Comparison of ENCODE assay signal across 18 cellular contexts in genomic region chr5:31333475-31333874, GRCh38.
DNase-seq lines count a peak whose midpoint lies in the region; ATAC-seq and TF ChIP-seq lines count a peak whose summit lies in the region.
"Had no signal": no experiment of that assay in that cellular context is flagged by ENCODE, and none has a peak within 500 bp of the region (broad histone marks: within the 10 kb centered on the region; RNA-seq: fewer than 3 reads in every experiment).

No MANE protein-coding gene starts in this region.

- H3K4me1 Mint-ChIP-seq in activated CD4-positive, alpha-beta T cell treated with anti-CD3 and anti-CD28 coated beads, Interleukin-2, amount 10 ng/mL, durations not matched to agents 24 days and 14 days, result no peaks in the 10 kb centered on the region
- H3K4me1 Mint-ChIP-seq in neural crest cell, result peaks cover 9% of the 10 kb centered on the region
- no peaks in the 10 kb centered on the region for H3K4me1 Mint-ChIP-seq in activated CD8-positive, alpha-beta T cell treated with anti-CD3 and anti-CD28 coated beads, Interleukin-2, amount 10 ng/mL, durations not matched to agents 7 days and 5 days (ENCODE audit: low read depth)
- H3K4me1 Mint-ChIP-seq: CD4-positive, CD25-positive, alpha-beta regulatory T cell had no signal

- H3K4me3 ChIP-seq in BE2C (ENCODE audit: low read depth, low read length), result no peak overlapping the region
- H3K4me3 ChIP-seq: A549, BLaER1, HAP-1 had no signal

- POLR2A ChIA-PET in activated CD8-positive, alpha-beta T cell treated with anti-CD3 and anti-CD28 coated beads, Interleukin-2, amount 10 ng/mL, durations not matched to agents 7 days and 5 days (lab: Charles Lee), result no interaction called here

- H3K27ac Mint-ChIP-seq in activated CD4-positive, alpha-beta T cell treated with anti-CD3 and anti-CD28 coated beads, Interleukin-2, amount 10 ng/mL, durations not matched to agents 24 days and 14 days, result no peak overlapping the region
- no peak overlapping the region for H3K27ac Mint-ChIP-seq in neural crest cell (ENCODE audit: unreplicated experiment)
- no peak overlapping the region for H3K27ac Mint-ChIP-seq in activated CD8-positive, alpha-beta T cell treated with anti-CD3 and anti-CD28 coated beads, Interleukin-2, amount 10 ng/mL, durations not matched to agents 7 days and 5 days
- H3K27ac Mint-ChIP-seq: CD4-positive, CD25-positive, alpha-beta regulatory T cell; CD8-positive, alpha-beta T cell had no signal

- H3K36me3 ChIP-seq in BE2C, result no peaks in the 10 kb centered on the region
- H3K36me3 ChIP-seq: BLaER1, HAP-1 had no signal

- no peaks in the 10 kb centered on the region for H3K9me3 Mint-ChIP-seq in activated CD4-positive, alpha-beta T cell treated with anti-CD3 and anti-CD28 coated beads, Interleukin-2, amount 10 ng/mL, durations not matched to agents 24 days and 14 days
- H3K9me3 Mint-ChIP-seq in neural crest cell, result no peaks in the 10 kb centered on the region
- H3K9me3 Mint-ChIP-seq in activated CD8-positive, alpha-beta T cell treated with anti-CD3 and anti-CD28 coated beads, Interleukin-2, amount 10 ng/mL, durations not matched to agents 7 days and 5 days (ENCODE audit: insufficient read depth), result no peaks in the 10 kb centered on the region
- H3K9me3 Mint-ChIP-seq: CD4-positive, CD25-positive, alpha-beta regulatory T cell; CD8-positive, alpha-beta T cell had no signal

- peak; percentile 29 for DNase-seq in activated CD4-positive, alpha-beta T cell treated with anti-CD3 and anti-CD28 coated beads, Interleukin-2, amount 10 ng/mL, durations not matched to agents 24 days and 14 days
- no peak for DNase-seq in activated CD4-positive, alpha-beta T cell treated with anti-CD3 and anti-CD28 coated beads for 1 hour
- DNase-seq in SK-N-DZ (ENCODE audit: low spot score) (peak; percentile 34), neural crest cell (ENCODE audit: low read depth, low spot score) (no peak), iPS-NIHi11 (ENCODE audit: low spot score) (no peak), BE2C (no peak)
- no peak for DNase-seq in activated CD8-positive, alpha-beta T cell treated with anti-CD3 and anti-CD28 coated beads, Interleukin-2, amount 10 ng/mL, durations not matched to agents 7 days and 5 days
- DNase-seq: 8988T; ACHN; Caco-2; CD4-positive, CD25-positive, alpha-beta regulatory T cell; CD8-positive, alpha-beta T cell; DMS153; DND-41; GOT3 had no signal

- H3K4me1 ChIP-seq in BE2C, result peaks cover 6% of the 10 kb centered on the region; the same call in 1 of the 2 replicates
- H3K4me1 ChIP-seq: A549, BLaER1, Caco-2 had no signal

- CTCF ChIA-PET in activated CD8-positive, alpha-beta T cell treated with anti-CD3 and anti-CD28 coated beads, Interleukin-2, amount 10 ng/mL, durations not matched to agents 7 days and 5 days (lab: Charles Lee), result interaction anchor here (1.1 kb wide), 1 partner anchor 9 kb away, joined by 3 read pairs; no protein-coding TSS in a partner anchor

- no peaks in the 10 kb centered on the region for H3K27me3 ChIP-seq in BE2C
- H3K27me3 ChIP-seq: BLaER1 had no signal

- no peaks in the 10 kb centered on the region for H3K27me3 Mint-ChIP-seq in activated CD4-positive, alpha-beta T cell treated with anti-CD3 and anti-CD28 coated beads, Interleukin-2, amount 10 ng/mL, durations not matched to agents 24 days and 14 days
- peaks cover 8% of the 10 kb centered on the region for H3K27me3 Mint-ChIP-seq in neural crest cell (ENCODE audit: low read depth)
- H3K27me3 Mint-ChIP-seq in activated CD8-positive, alpha-beta T cell treated with anti-CD3 and anti-CD28 coated beads, Interleukin-2, amount 10 ng/mL, durations not matched to agents 7 days and 5 days (ENCODE audit: low read depth), result no peaks in the 10 kb centered on the region
- H3K27me3 Mint-ChIP-seq: CD4-positive, CD25-positive, alpha-beta regulatory T cell had no signal

- no peaks in the 10 kb centered on the region for H3K36me3 Mint-ChIP-seq in activated CD4-positive, alpha-beta T cell treated with anti-CD3 and anti-CD28 coated beads, Interleukin-2, amount 10 ng/mL, durations not matched to agents 24 days and 14 days (ENCODE audit: low read depth)
- no peaks in the 10 kb centered on the region for H3K36me3 Mint-ChIP-seq in neural crest cell (ENCODE audit: low read depth)
- no peaks in the 10 kb centered on the region for H3K36me3 Mint-ChIP-seq in activated CD8-positive, alpha-beta T cell treated with anti-CD3 and anti-CD28 coated beads, Interleukin-2, amount 10 ng/mL, durations not matched to agents 7 days and 5 days (ENCODE audit: low read depth)
- H3K36me3 Mint-ChIP-seq: CD4-positive, CD25-positive, alpha-beta regulatory T cell; CD8-positive, alpha-beta T cell had no signal

- intact Hi-C loops in activated CD4-positive, alpha-beta T cell treated with anti-CD3 and anti-CD28 coated beads, Interleukin-2, amount 10 ng/mL, durations not matched to agents 24 days and 14 days (cut with micrococcal nuclease), result no loop called here

- H3K4me3 Mint-ChIP-seq in activated CD4-positive, alpha-beta T cell treated with anti-CD3 and anti-CD28 coated beads, Interleukin-2, amount 10 ng/mL, durations not matched to agents 24 days and 14 days, result no peak overlapping the region
- peak overlapping the region; percentile 47 for H3K4me3 Mint-ChIP-seq in neural crest cell
- H3K4me3 Mint-ChIP-seq in activated CD8-positive, alpha-beta T cell treated with anti-CD3 and anti-CD28 coated beads, Interleukin-2, amount 10 ng/mL, durations not matched to agents 7 days and 5 days, result no peak overlapping the region
- H3K4me3 Mint-ChIP-seq: CD4-positive, CD25-positive, alpha-beta regulatory T cell; CD8-positive, alpha-beta T cell had no signal

- no peak for TF ChIP-seq CTCF in neural crest cell (conservative IDR thresholded peaks at IDR 0.05)
- TF ChIP-seq CTCF in BE2C (IDR thresholded peaks at IDR 0.05; ENCODE audit: low read depth, low read length), result no peak

- ATAC-seq in activated CD8-positive, alpha-beta T cell treated with anti-CD3 and anti-CD28 coated beads, Interleukin-2, amount 10 ng/mL, durations not matched to agents 7 days and 5 days, result no peak
- ATAC-seq: A549; CD8-positive, alpha-beta T cell had no signal

- H3K9me3 ChIP-seq in BE2C, result no peaks in the 10 kb centered on the region
- H3K9me3 ChIP-seq: A549, BLaER1, Caco-2, HAP-1 had no signal

Comparison
In these comparisons a context has a peak if more than half of its experiments do, and no peak if none do; other contexts are left out.
1. DNase-seq: peak in activated CD4-positive, alpha-beta T cell treated with anti-CD3 and anti-CD28 coated beads, Interleukin-2, amount 10 ng/mL, durations not matched to agents 24 days and 14 days (single experiment) and SK-N-DZ (single experiment); none in activated CD4-positive, alpha-beta T cell treated with anti-CD3 and anti-CD28 coated beads for 1 hour (single experiment), neural crest cell (single experiment), iPS-NIHi11 (single experiment), BE2C (single experiment) and activated CD8-positive, alpha-beta T cell treated with anti-CD3 and anti-CD28 coated beads, Interleukin-2, amount 10 ng/mL, durations not matched to agents 7 days and 5 days (single experiment).